ENCODE assay signal across 20 cellular contexts in genomic region chr2:28565033-28565432, GRCh38.
"Had no signal": no experiment of that assay in that cellular context is flagged by ENCODE, and none has a peak within 500 bp of the region (broad histone marks: within the 10 kb centered on the region; RNA-seq: fewer than 3 reads in every experiment).

No MANE protein-coding gene starts in this region.

- H3K4me1 ChIP-seq: prostate gland had no signal

- H3K27me3 ChIP-seq: brain microvascular endothelial cell, dorsolateral prefrontal cortex, esophagus squamous epithelium, gastrocnemius medialis had no signal

- H3K27ac Mint-ChIP-seq: activated B cell treated with CpG ODN at 0.5 μM for 24 hours; activated CD4-positive, alpha-beta memory T cell treated with anti-CD3 and anti-CD28 coated beads for 36 hours; activated CD4-positive, alpha-beta T cell treated with anti-CD3 and anti-CD28 coated beads for 36 hours had no signal

- ATAC-seq: activated CD4-positive, alpha-beta T cell treated with anti-CD3 and anti-CD28 coated beads for 36 hours; effector memory CD8-positive, alpha-beta T cell; gastrocnemius medialis; left colon had no signal

- DNase-seq: activated B cell treated with CpG ODN at 0.5 μM for 24 hours; activated CD4-positive, alpha-beta memory T cell treated with anti-CD3 and anti-CD28 coated beads for 36 hours; activated CD4-positive, alpha-beta T cell treated with anti-CD3 and anti-CD28 coated beads for 36 hours; activated gamma-delta T cell; activated naive CD4-positive, alpha-beta T cell treated with anti-CD3 and anti-CD28 coated beads, Interleukin-2, amount 50 U/mL, for 16 hours; activated T-cell treated with anti-CD3 and anti-CD28 coated beads, Interleukin-2, amount 50 U/mL, for 48 hours; aorta; brain microvascular endothelial cell; dorsolateral prefrontal cortex; effector memory CD8-positive, alpha-beta T cell; esophagus squamous epithelium; gastrocnemius medialis; hypothalamus; left colon; mesenchymal stem cell; stimulated activated CD4-positive, alpha-beta T cell treated with anti-CD3 and anti-CD28 coated beads, Interleukin-4, amount 100 ng/mL, for 24 hours; stimulated activated naive CD4-positive, alpha-beta T cell treated with Interleukin-2 at 50 U/mL for 16 hours; T1000 had no signal

- H3K27ac ChIP-seq: brain microvascular endothelial cell, gastrocnemius medialis, prostate gland had no signal

- H3K4me3 ChIP-seq: dorsolateral prefrontal cortex, esophagus squamous epithelium, gastrocnemius medialis, prostate gland had no signal

- H3K4me3 Mint-ChIP-seq: activated CD4-positive, alpha-beta T cell treated with anti-CD3 and anti-CD28 coated beads for 36 hours; central memory CD8-positive, alpha-beta T cell had no signal

- H3K9me3 Mint-ChIP-seq: activated B cell treated with CpG ODN at 0.5 μM for 24 hours; activated CD4-positive, alpha-beta memory T cell treated with anti-CD3 and anti-CD28 coated beads for 36 hours; central memory CD8-positive, alpha-beta T cell; effector memory CD8-positive, alpha-beta T cell had no signal

- H3K27me3 Mint-ChIP-seq: activated CD4-positive, alpha-beta memory T cell treated with anti-CD3 and anti-CD28 coated beads for 36 hours; activated CD4-positive, alpha-beta T cell treated with anti-CD3 and anti-CD28 coated beads for 36 hours; central memory CD8-positive, alpha-beta T cell had no signal
